ENCODE assay signal across 1 cellular context in genomic region chr22:27883656-27884350, GRCh38.
TF ChIP-seq lines count a peak whose summit lies in the region.

No MANE protein-coding gene starts in this region.

TF ChIP-seq in H1, 55 proteins besides CTCF, POLR2A, EP300 and RAD21 (continued from another document):
- peak; percentile 75 for TF ChIP-seq E2F6 (IDR thresholded peaks at IDR 0.05)
